20 cellular contexts compared by ENCODE assay signal in the genomic region with DNA sequence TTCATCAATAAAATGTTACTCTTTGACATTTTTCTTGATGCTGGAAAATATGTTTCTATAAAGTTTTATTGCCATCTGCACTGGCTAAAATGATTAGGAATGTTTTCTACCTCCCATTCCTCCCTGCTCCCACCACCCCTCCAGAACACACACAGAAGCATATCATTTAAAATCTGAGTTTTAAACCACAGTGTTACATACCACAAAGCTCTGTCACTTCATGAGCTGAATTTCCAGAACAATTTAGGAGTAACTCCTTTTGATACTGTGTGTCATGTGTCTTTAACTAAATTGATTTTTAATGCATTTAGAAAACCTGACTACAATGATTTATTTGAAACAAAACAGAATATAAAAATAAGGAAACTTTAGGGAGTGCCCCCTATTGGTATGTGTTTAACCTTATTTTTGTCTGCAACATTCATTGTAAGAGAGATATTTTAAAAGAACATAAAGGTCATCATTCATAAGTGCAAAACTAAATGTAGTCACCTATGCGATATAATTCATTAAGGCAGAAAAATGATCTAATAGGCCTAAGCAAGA. TPM values are rescaled to one million over a fixed set of nuclear protein-coding genes. Genes with fewer than 3 reads are reported as not detected.
DNase-seq lines count a peak whose midpoint lies in the region; ATAC-seq and TF ChIP-seq lines count a peak whose summit lies in the region.
"Had no signal": no experiment of that assay in that cellular context is flagged by ENCODE, and none has a peak within 500 bp of the region (broad histone marks: within the 10 kb centered on the region; RNA-seq: fewer than 3 reads in every experiment).

No MANE protein-coding gene starts in this region.

- no TSS peak for BruUV-seq in IMR-90 (replicated peaks; lab: Mats Ljungman, UMichigan)

- in situ Hi-C loops in IMR-90 (cut with MboI; ENCODE audit: low sequenced_read_pairs), result no loop called here

- no CpG with 5 or more reads among the region's 1 CpG for WGBS in IMR-90 (ENCODE audit: extremely low coverage in 2 of 2, insufficient read length in 1 of 2), 2 experiments

- no peak overlapping the region for H3K4me3 ChIP-seq in ACC112 (ENCODE audit: low read depth, low read length)
- no peak overlapping the region for H3K4me3 ChIP-seq in IMR-90 (ENCODE audit: insufficient read depth, low read depth, low read length)
- H3K4me3 ChIP-seq: hepatocyte, neural progenitor cell, psoas muscle had no signal

- no peak overlapping the region for H4K91ac ChIP-seq in IMR-90 (ENCODE audit: insufficient read depth, low read depth, low read length)

- no peak overlapping the region for H2BK15ac ChIP-seq in IMR-90 (ENCODE audit: low read depth, low read length)

- no peak overlapping the region for H2BK120ac ChIP-seq in IMR-90 (ENCODE audit: low read depth, low read length)

- DNase-seq in IMR-90, result no peak
- no peak for DNase-seq in foreskin keratinocyte
- no peak for DNase-seq in putamen (ENCODE audit: low spot score)
- no peak for DNase-seq in globus pallidus (ENCODE audit: low spot score)
- DNase-seq: activated naive CD4-positive, alpha-beta T cell treated with anti-CD3 and anti-CD28 coated beads, Interleukin-2, amount 50 U/mL, for 16 hours; activated T-cell treated with anti-CD3 and anti-CD28 coated beads, Interleukin-2, amount 50 U/mL, for 72 hours; CD4-positive, CD25-positive, alpha-beta regulatory T cell; DMS 273 treated with DMSO at 0.1 percent for 48 hours; NCI-H2029; NCI-H345; psoas muscle; small intestine; stimulated activated CD4-positive, alpha-beta T cell treated with anti-CD3 and anti-CD28 coated beads, Interleukin-4, amount 100 ng/mL, for 24 hours; SW 1271 had no signal

- peaks cover 7% of the 10 kb centered on the region for H3K9me1 ChIP-seq in IMR-90 (ENCODE audit: insufficient read depth, low read length)

- H3K9ac ChIP-seq in IMR-90 (ENCODE audit: low read depth, low read length), result no peak overlapping the region
- H3K9ac ChIP-seq: neural progenitor cell had no signal

- peaks cover 63% of the 10 kb centered on the region for H3K36me3 ChIP-seq in ACC112 (ENCODE audit: insufficient read depth, low read length)
- peaks cover 43% of the 10 kb centered on the region for H3K36me3 ChIP-seq in IMR-90 (ENCODE audit: control insufficient read depth, insufficient read depth, low read length)
- H3K36me3 ChIP-seq: neural progenitor cell had no signal

- H3K79me1 ChIP-seq in IMR-90 (ENCODE audit: low read depth in 1 of 2, low read length in 2 of 2), result peaks cover 13 to 58% of the 10 kb centered on the region in 2 experiments

- TF ChIP-seq RAD21 in IMR-90 (IDR thresholded peaks at IDR 0.05; ENCODE audit: low read length), result no peak

- H3K4me2 ChIP-seq in IMR-90 (ENCODE audit: low read depth, low read length), result no peak overlapping the region
- H3K4me2 ChIP-seq: hepatocyte, neural progenitor cell had no signal

- ATAC-seq in IMR-90 (ENCODE audit: low read depth) (no peak), SK-N-SH treated with all-trans-retinoic acid at 6 μM for 48 hours (no peak), foreskin keratinocyte (no peak), GM19035 (IDR thresholded peaks at IDR 0.05; ENCODE audit: unreplicated experiment) (no peak), GM21737 (IDR thresholded peaks at IDR 0.05; ENCODE audit: unreplicated experiment) (no peak)
- ATAC-seq: activated T-cell treated with anti-CD3 and anti-CD28 coated beads, Interleukin-2, amount 50 U/mL, for 72 hours; psoas muscle had no signal

- H3K27ac ChIP-seq in ACC112 (ENCODE audit: low read depth, low read length), result peak overlapping the region; percentile 62
- H3K27ac ChIP-seq in IMR-90 (ENCODE audit: insufficient read depth, low read length), result no peak overlapping the region
- no peak overlapping the region for H3K27ac ChIP-seq in foreskin keratinocyte
- H3K27ac ChIP-seq: hepatocyte, neural progenitor cell, psoas muscle had no signal

- H3K4me1 ChIP-seq in ACC112 (ENCODE audit: control insufficient read depth, insufficient read depth, low read length, unreplicated experiment) (peaks cover 31% of the 10 kb centered on the region), IMR-90 (ENCODE audit: control insufficient read depth, insufficient read depth, low read length) (peaks cover 6% of the 10 kb centered on the region), foreskin keratinocyte (no peaks in the 10 kb centered on the region)
- H3K4me1 ChIP-seq: neural progenitor cell had no signal

- no peaks in the 10 kb centered on the region for H3K79me2 ChIP-seq in ACC112 (ENCODE audit: control insufficient read depth, insufficient read depth, low read length, unreplicated experiment)
- H3K79me2 ChIP-seq: hepatocyte had no signal

- TF ChIP-seq CTCF in IMR-90 (conservative IDR thresholded peaks at IDR 0.05; ENCODE audit: low read depth, low read length) (peak; percentile 14; the same call in 1 of the 2 replicates), foreskin keratinocyte (conservative IDR thresholded peaks at IDR 0.05) (peak; percentile 36)

- H3K23ac ChIP-seq in IMR-90 (ENCODE audit: low read depth, low read length), result no peak overlapping the region

- H2AFZ ChIP-seq in ACC112 (ENCODE audit: low read length, unreplicated experiment) (no peak overlapping the region), IMR-90 (replicated peaks; ENCODE audit: low read length, poor library complexity) (no peak overlapping the region)
- H2AFZ ChIP-seq: hepatocyte, neural progenitor cell had no signal

- H2BK20ac ChIP-seq in IMR-90 (ENCODE audit: low read depth, low read length), result no peak overlapping the region

- no peak overlapping the region for H2AK5ac ChIP-seq in IMR-90 (ENCODE audit: low read depth, low read length)

- TF ChIP-seq POLR2A in IMR-90 (IDR thresholded peaks at IDR 0.05; ENCODE audit: low read depth, low read length), result no peak

- H3K27me3 ChIP-seq in ACC112 (ENCODE audit: insufficient read depth, low read length) (no peaks in the 10 kb centered on the region), IMR-90 (ENCODE audit: control insufficient read depth, insufficient read depth, low read length) (no peaks in the 10 kb centered on the region), foreskin keratinocyte (no peaks in the 10 kb centered on the region)
- H3K27me3 ChIP-seq: hepatocyte, neural progenitor cell had no signal

- no peak overlapping the region for H2AK9ac ChIP-seq in IMR-90 (replicated peaks; ENCODE audit: low read depth, low read length, poor library complexity)

- no peak overlapping the region for H3K4ac ChIP-seq in IMR-90 (ENCODE audit: low read depth, low read length)

- dilution Hi-C loops in IMR-90 (cut with HindIII; ENCODE audit: low sequenced_read_pairs, unreplicated experiment), result no loop called here

- POLR2A ChIA-PET in IMR-90 (lab: Charles Lee; ENCODE audit: unreplicated experiment), result no interaction called here

- H4K20me1 ChIP-seq in IMR-90 (ENCODE audit: insufficient read depth, low read length), result peaks cover 4% of the 10 kb centered on the region; the same call in 1 of the 2 replicates

- H3K56ac ChIP-seq in IMR-90 (ENCODE audit: extremely low read depth, insufficient read depth, low read length), result no peak overlapping the region

- H4K8ac ChIP-seq in IMR-90 (ENCODE audit: low read depth in 2 of 2, low read length in 2 of 2), result no peak overlapping the region

- H4K5ac ChIP-seq in IMR-90 (ENCODE audit: low read depth, low read length), result no peak overlapping the region

- H3K9me3 ChIP-seq in IMR-90 (ENCODE audit: control insufficient read depth, insufficient read depth, low read length), result no peaks in the 10 kb centered on the region
- H3K9me3 ChIP-seq: psoas muscle had no signal

- intact Hi-C loops in IMR-90 (cut with micrococcal nuclease), result loop anchor here (5.0 kb wide), 2 partner anchors 116 to 1389 kb away; no protein-coding TSS in a partner anchor

- peak overlapping the region; percentile 4 for H2BK5ac ChIP-seq in IMR-90 (ENCODE audit: low read depth, low read length, poor library complexity, severe bottlenecking)

- CTCF ChIA-PET in IMR-90 (lab: Yijun Ruan, JAX), result interaction anchor here (0.6 to 1.0 kb wide), 3 partner anchors 10 to 573 kb away, joined by 3 to 4 read pairs (median 3); no protein-coding TSS in a partner anchor

- no peak overlapping the region for H3K14ac ChIP-seq in IMR-90 (replicated peaks; ENCODE audit: low read depth, low read length)

- H3K18ac ChIP-seq in IMR-90 (ENCODE audit: low read depth, low read length), result no peak overlapping the region

TF ChIP-seq in IMR-90, 13 proteins besides CTCF, POLR2A, EP300 and RAD21 (continues in another document):
- TF ChIP-seq MXI1 (IDR thresholded peaks at IDR 0.05; ENCODE audit: borderline replicate concordance, low read depth, low read length), result no peak
- TF ChIP-seq MAFK (IDR thresholded peaks at IDR 0.05; ENCODE audit: low read depth, low read length), result no peak
- TF ChIP-seq SMC3 (IDR thresholded peaks at IDR 0.05; ENCODE audit: low read depth, low read length), result no peak
- TF ChIP-seq MAZ (IDR thresholded peaks at IDR 0.05; ENCODE audit: borderline replicate concordance, low read depth, low read length), result no peak
- no peak for TF ChIP-seq NFE2L2 (IDR thresholded peaks at IDR 0.05; ENCODE audit: low read depth, low read length)
- no peak for TF ChIP-seq BHLHE40 (IDR thresholded peaks at IDR 0.05; ENCODE audit: low read depth, low read length)
- no peak for TF ChIP-seq FOS (IDR thresholded peaks at IDR 0.05; ENCODE audit: low read depth, low read length)
- no peak for TF ChIP-seq CHD1 (IDR thresholded peaks at IDR 0.05; ENCODE audit: low read depth, low read length)
- no peak for TF ChIP-seq RCOR1 (IDR thresholded peaks at IDR 0.05; ENCODE audit: insufficient replicate concordance, low read length)

TF ChIP-seq in SK-N-SH treated with all-trans-retinoic acid at 6 μM for 48 hours, 23 proteins besides CTCF, POLR2A, EP300 and RAD21:
- TF ChIP-seq CSDC2 (CRISPR knock-in tag; IDR thresholded peaks at IDR 0.05) (no peak), ISL1 (CRISPR knock-in tag; IDR thresholded peaks at IDR 0.05) (0 out of 2 replicates have a peak, but pooled peaks have one; percentile 19)
TF ChIP-seq in SK-N-SH treated with all-trans-retinoic acid at 6 μM for 48 hours: peak in this region for 1.

RNA-seq across cellular contexts. Expression of a gene that starts 52.0 kb away (rescaled TPM):
- total RNA-seq in IMR-90 (2012; rRNA removed) (19.4 and 43.3 TPM in 2 replicates), foreskin keratinocyte (36.5 and 43.1 TPM in 2 replicates)
- polyA plus RNA-seq in IMR-90 (2012; rRNA removed) (31.6 and 32.4 TPM in 2 replicates), foreskin keratinocyte (20.2 and 24.6 TPM in 2 replicates)
- 5.2 and 11.4 TPM in 2 replicates for polyA plus RNA-seq in IMR-90 (2012; cell fraction: cytosol; rRNA removed)
- 1.9 and 13.6 TPM in 2 replicates for polyA plus RNA-seq in IMR-90 (2012; cell fraction: nucleus; rRNA removed; ENCODE audit: low replicate concordance)
